Comparison of ENCODE assay signal across 20 cellular contexts in genomic region chr1:187977298-187977697, GRCh38.
"Had no signal": no experiment of that assay in that cellular context is flagged by ENCODE, and none has a peak within 500 bp of the region (broad histone marks: within the 10 kb centered on the region; RNA-seq: fewer than 3 reads in every experiment).

No MANE protein-coding gene starts in this region.

- H3K4me1 ChIP-seq: lower lobe of right lung, psoas muscle, sigmoid colon, stomach, thyroid gland, upper lobe of left lung had no signal

- H3K9me3 ChIP-seq: lower lobe of right lung, ovary, psoas muscle, sigmoid colon, thyroid gland, upper lobe of left lung had no signal

- H3K36me3 ChIP-seq: lower lobe of right lung, ovary, sigmoid colon, stomach, thyroid gland, upper lobe of left lung had no signal

- DNase-seq: cortex of kidney; effector memory CD8-positive, alpha-beta T cell; head of caudate nucleus; left ventricle myocardium superior; lower lobe of right lung; naive thymus-derived CD8-positive, alpha-beta T cell; nephron progenitor cell; occipital lobe; ovary; posterior cingulate gyrus; psoas muscle; right cardiac atrium; sigmoid colon; stimulated activated CD4-positive, alpha-beta T cell treated with anti-CD3 and anti-CD28 coated beads, Interleukin-2, amount 100 ng/mL, for 24 hours; stimulated activated CD4-positive, alpha-beta T cell treated with anti-CD3 and anti-CD28 coated beads, Interleukin-4, amount 100 ng/mL, for 24 hours; stimulated activated naive CD4-positive, alpha-beta T cell treated with Interleukin-2 at 50 U/mL for 16 hours; stomach; thyroid gland; upper lobe of left lung had no signal

- H3K27ac ChIP-seq: lower lobe of right lung, ovary, psoas muscle, sigmoid colon, stomach, thyroid gland, upper lobe of left lung had no signal

- H3K27me3 ChIP-seq: ovary, sigmoid colon, stomach, thyroid gland, upper lobe of left lung had no signal

- ATAC-seq: effector memory CD8-positive, alpha-beta T cell; left ventricle myocardium superior; lower lobe of right lung; naive thymus-derived CD8-positive, alpha-beta T cell; psoas muscle; right cardiac atrium; stimulated activated effector memory CD8-positive, alpha-beta T cell treated with anti-CD3 and anti-CD28 coated beads, Interleukin-12 subunit alpha, Interleukin-12 subunit beta, amount 100 ng/mL, for 72 hours had no signal

- H3K4me3 ChIP-seq: lower lobe of right lung, ovary, psoas muscle, sigmoid colon, stomach, thyroid gland, upper lobe of left lung had no signal
